In the genomic region with DNA sequence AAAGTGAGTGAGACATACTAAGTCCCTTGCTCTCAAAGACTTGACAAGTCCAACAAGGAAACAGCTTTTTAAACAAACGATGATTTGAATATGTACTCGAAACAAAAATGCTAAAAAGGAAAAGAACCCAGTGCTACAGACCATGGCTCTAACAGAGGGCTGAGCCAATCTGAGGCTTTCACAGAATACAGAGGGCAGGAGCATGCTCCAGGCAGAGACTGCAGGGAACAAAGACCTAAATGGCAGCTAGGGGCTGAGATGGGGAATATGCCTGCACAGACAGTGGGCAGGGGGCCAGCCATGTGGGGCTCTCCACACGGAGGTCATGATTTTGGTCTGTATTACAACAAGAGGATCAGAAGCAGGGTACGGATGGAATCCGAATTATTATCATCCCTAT, we compare ENCODE assay signal across 20 cellular contexts. TPM values are rescaled to one million over a fixed set of nuclear protein-coding genes. Genes with fewer than 3 reads are reported as not detected.
DNase-seq lines count a peak whose midpoint lies in the region; ATAC-seq and TF ChIP-seq lines count a peak whose summit lies in the region.
"Had no signal": no experiment of that assay in that cellular context is flagged by ENCODE, and none has a peak within 500 bp of the region (broad histone marks: within the 10 kb centered on the region; RNA-seq: fewer than 3 reads in every experiment).

No MANE protein-coding gene starts in this region.

- no peak for TF ChIP-seq EP300 in stomach (IDR thresholded peaks at IDR 0.05)

- H3K27ac ChIP-seq in endodermal cell (ENCODE audit: low read depth, low read length) (peak overlapping the region; percentile 66), neuronal stem cell (replicated peaks; ENCODE audit: low read length) (no peak overlapping the region), stomach (no peak overlapping the region)
- H3K27ac ChIP-seq: A549, C4-2B had no signal

- no peak for TF ChIP-seq POLR2A in stomach (IDR thresholded peaks at IDR 0.05)

- no peak overlapping the region for H2BK120ac ChIP-seq in neuronal stem cell (ENCODE audit: low read depth, low read length)

- H3K27ac Mint-ChIP-seq in WTC11 (no peak overlapping the region; the same call in 1 of the 2 replicates), endodermal cell (no peak overlapping the region)
- H3K27ac Mint-ChIP-seq: CD4-positive, alpha-beta T cell; IgD-negative memory B cell had no signal

- TF ChIP-seq CTCF in WTC11 (IDR thresholded peaks at IDR 0.05) (no peak), endodermal cell (conservative IDR thresholded peaks at IDR 0.05) (no peak), stomach (IDR thresholded peaks at IDR 0.05) (no peak)

- no peak overlapping the region for H3K18ac ChIP-seq in neuronal stem cell (ENCODE audit: low read length)

- ATAC-seq in WTC11: peak; percentile 77
- ATAC-seq: A549, HepG2 had no signal

- no peaks in the 10 kb centered on the region for H3K9me3 Mint-ChIP-seq in WTC11
- no peaks in the 10 kb centered on the region for H3K9me3 Mint-ChIP-seq in endodermal cell
- H3K9me3 Mint-ChIP-seq: H9 had no signal

- H4K91ac ChIP-seq in neuronal stem cell (ENCODE audit: low read depth, low read length, poor library complexity): no peak overlapping the region

- WGBS in endodermal cell (ENCODE audit: insufficient coverage in 1 of 2, insufficient read length in 1 of 2), 2 experiments: 93 to 94% methylated on average over 5 of the region's 5 CpGs
- no CpG with 5 or more reads among the region's 5 CpGs for WGBS in neuronal stem cell (ENCODE audit: extremely low coverage in 2 of 2, insufficient read length in 2 of 2, insufficient replicate concordance in 1 of 2), 2 donors
- 62 to 78% (median 74%) methylated on average over 5 of the region's 5 CpGs for WGBS in stomach, 5 donors

- H3K4me1 ChIP-seq in endodermal cell (ENCODE audit: control insufficient read depth, insufficient read depth, low read length): no peaks in the 10 kb centered on the region
- peaks cover 4 to 12% of the 10 kb centered on the region in 2 donors for H3K4me1 ChIP-seq in neuronal stem cell (ENCODE audit: control insufficient read depth in 2 of 2, insufficient read depth in 1 of 2, low read depth in 1 of 2, low read length in 2 of 2)
- no peaks in the 10 kb centered on the region for H3K4me1 ChIP-seq in stomach
- H3K4me1 ChIP-seq: A549, Caco-2 had no signal

- H3K4me3 Mint-ChIP-seq in WTC11 (no peak overlapping the region), endodermal cell (no peak overlapping the region)
- H3K4me3 Mint-ChIP-seq: CD4-positive, alpha-beta T cell; H9; IgD-negative memory B cell had no signal

- H3K9ac ChIP-seq in endodermal cell (ENCODE audit: extremely low read depth, low read length, poor library complexity, severe bottlenecking) (no peak overlapping the region), neuronal stem cell (ENCODE audit: low read depth, low read length, poor library complexity) (no peak overlapping the region)

- H3K23ac ChIP-seq in neuronal stem cell (ENCODE audit: low read depth, low read length, poor library complexity): no peak overlapping the region

- H3K36me3 ChIP-seq in endodermal cell (ENCODE audit: control insufficient read depth, insufficient read depth, low read length) (peaks cover 76% of the 10 kb centered on the region), neuronal stem cell (replicated peaks in 1 of 2; ENCODE audit: control insufficient read depth in 2 of 2, insufficient read depth in 2 of 2, low read length in 2 of 2) (peaks cover 7 to 50% of the 10 kb centered on the region in 2 donors), stomach (peaks cover 0 to 4% (median 0%) of the 10 kb centered on the region in 4 donors)

- CTCF ChIA-PET in WTC11 (lab: Charles Lee): no interaction called here

- no peaks in the 10 kb centered on the region for H3K79me1 ChIP-seq in neuronal stem cell (ENCODE audit: low read depth, low read length)

- no peak overlapping the region for H3K4ac ChIP-seq in neuronal stem cell (ENCODE audit: low read length)

- H3K27me3 Mint-ChIP-seq in WTC11 (ENCODE audit: low read depth) (no peaks in the 10 kb centered on the region), endodermal cell (ENCODE audit: insufficient read depth) (no peaks in the 10 kb centered on the region)
- H3K27me3 Mint-ChIP-seq: CD4-positive, alpha-beta T cell; IgD-negative memory B cell had no signal

- no peak overlapping the region for H4K8ac ChIP-seq in neuronal stem cell (ENCODE audit: low read depth, low read length)

- H3K4me1 Mint-ChIP-seq in WTC11 (peaks cover 19% of the 10 kb centered on the region), endodermal cell (no peaks in the 10 kb centered on the region)
- H3K4me1 Mint-ChIP-seq: IgD-negative memory B cell had no signal

- POLR2A ChIA-PET in WTC11 (lab: Charles Lee): no interaction called here

- H2BK15ac ChIP-seq in neuronal stem cell (ENCODE audit: low read length): no peak overlapping the region

- H2BK5ac ChIP-seq in neuronal stem cell (ENCODE audit: low read length): no peak overlapping the region

- H3K9me3 ChIP-seq in endodermal cell (ENCODE audit: control insufficient read depth, low read length) (no peaks in the 10 kb centered on the region), neuronal stem cell (replicated peaks in 1 of 2; ENCODE audit: control insufficient read depth in 2 of 2, insufficient read depth in 1 of 2, low read depth in 1 of 2, low read length in 2 of 2) (peaks cover 2 to 7% of the 10 kb centered on the region in 2 donors), stomach (no peaks in the 10 kb centered on the region)
- H3K9me3 ChIP-seq: A549, Caco-2 had no signal

- DNase-seq in WTC11 (ENCODE audit: low spot score) (no peak), endodermal cell (no peak), neuronal stem cell (ENCODE audit: low spot score) (no peak), MV-4-11 (lab: John Stamatoyannopoulos, UW) (no peak), stomach (no peak)
- no peak for DNase-seq in activated T-cell treated with anti-CD3 and anti-CD28 coated beads, Interleukin-2, amount 50 U/mL, for 1 hour
- DNase-seq: AML-193; Caco-2; CD4-positive, alpha-beta T cell; DMS153; DMS79; GDM1; GOT3; H9 had no signal

- no peak overlapping the region for H3K4me2 ChIP-seq in neuronal stem cell (ENCODE audit: insufficient read depth, low read length, poor library complexity, severe bottlenecking)
- H3K4me2 ChIP-seq: A549 had no signal

- H3K27me3 ChIP-seq in endodermal cell (ENCODE audit: control insufficient read depth, insufficient read depth, low read length, poor library complexity, severe bottlenecking): no peaks in the 10 kb centered on the region
- no peaks in the 10 kb centered on the region for H3K27me3 ChIP-seq in neuronal stem cell (ENCODE audit: control insufficient read depth in 3 of 3, insufficient read depth in 3 of 3, low read depth in 1 of 3, low read length in 3 of 3)
- H3K27me3 ChIP-seq in stomach: no peaks in the 10 kb centered on the region

- intact Hi-C loops in stomach (cut with DNase I; ENCODE audit: low total_unique reads): no loop called here

- H3K4me3 ChIP-seq in endodermal cell (ENCODE audit: low read length) (no peak overlapping the region), neuronal stem cell (ENCODE audit: low read length in 2 of 2) (no peak overlapping the region), stomach (no peak overlapping the region)
- H3K4me3 ChIP-seq: A549 had no signal

- no peak overlapping the region for H3K14ac ChIP-seq in neuronal stem cell (ENCODE audit: low read length)

- H3K36me3 Mint-ChIP-seq in WTC11 (no peaks in the 10 kb centered on the region), endodermal cell (ENCODE audit: low read depth) (peaks cover 21% of the 10 kb centered on the region)

- no peak overlapping the region for H2AK5ac ChIP-seq in neuronal stem cell (ENCODE audit: low read depth, low read length)

- no peak overlapping the region for H2BK12ac ChIP-seq in neuronal stem cell (ENCODE audit: low read length)

- peak overlapping the region; percentile 71 for H2AFZ ChIP-seq in neuronal stem cell (ENCODE audit: low read length)

TF ChIP-seq in WTC11, 78 proteins besides CTCF, POLR2A, EP300 and RAD21 (continues in another document):
- no peak for TF ChIP-seq HMGA2 (CRISPR knock-in tag; IDR thresholded peaks at IDR 0.05)
- TF ChIP-seq, protein P1, sequence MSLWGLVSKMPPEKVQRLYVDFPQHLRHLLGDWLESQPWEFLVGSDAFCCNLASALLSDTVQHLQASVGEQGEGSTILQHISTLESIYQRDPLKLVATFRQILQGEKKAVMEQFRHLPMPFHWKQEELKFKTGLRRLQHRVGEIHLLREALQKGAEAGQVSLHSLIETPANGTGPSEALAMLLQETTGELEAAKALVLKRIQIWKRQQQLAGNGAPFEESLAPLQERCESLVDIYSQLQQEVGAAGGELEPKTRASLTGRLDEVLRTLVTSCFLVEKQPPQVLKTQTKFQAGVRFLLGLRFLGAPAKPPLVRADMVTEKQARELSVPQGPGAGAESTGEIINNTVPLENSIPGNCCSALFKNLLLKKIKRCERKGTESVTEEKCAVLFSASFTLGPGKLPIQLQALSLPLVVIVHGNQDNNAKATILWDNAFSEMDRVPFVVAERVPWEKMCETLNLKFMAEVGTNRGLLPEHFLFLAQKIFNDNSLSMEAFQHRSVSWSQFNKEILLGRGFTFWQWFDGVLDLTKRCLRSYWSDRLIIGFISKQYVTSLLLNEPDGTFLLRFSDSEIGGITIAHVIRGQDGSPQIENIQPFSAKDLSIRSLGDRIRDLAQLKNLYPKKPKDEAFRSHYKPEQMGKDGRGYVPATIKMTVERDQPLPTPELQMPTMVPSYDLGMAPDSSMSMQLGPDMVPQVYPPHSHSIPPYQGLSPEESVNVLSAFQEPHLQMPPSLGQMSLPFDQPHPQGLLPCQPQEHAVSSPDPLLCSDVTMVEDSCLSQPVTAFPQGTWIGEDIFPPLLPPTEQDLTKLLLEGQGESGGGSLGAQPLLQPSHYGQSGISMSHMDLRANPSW (CRISPR knock-in tag; conservative IDR thresholded peaks at IDR 0.05; ENCODE audit: low read depth): no peak
- no peak for TF ChIP-seq ZNF138 (CRISPR knock-in tag; conservative IDR thresholded peaks at IDR 0.05)
- no peak for TF ChIP-seq TP53 (CRISPR knock-in tag; IDR thresholded peaks at IDR 0.05)
- TF ChIP-seq FOXK1 (CRISPR knock-in tag; IDR thresholded peaks at IDR 0.05): no peak
- no peak for TF ChIP-seq ZNF219 (CRISPR knock-in tag; IDR thresholded peaks at IDR 0.05; ENCODE audit: borderline replicate concordance)
- TF ChIP-seq, protein P2, sequence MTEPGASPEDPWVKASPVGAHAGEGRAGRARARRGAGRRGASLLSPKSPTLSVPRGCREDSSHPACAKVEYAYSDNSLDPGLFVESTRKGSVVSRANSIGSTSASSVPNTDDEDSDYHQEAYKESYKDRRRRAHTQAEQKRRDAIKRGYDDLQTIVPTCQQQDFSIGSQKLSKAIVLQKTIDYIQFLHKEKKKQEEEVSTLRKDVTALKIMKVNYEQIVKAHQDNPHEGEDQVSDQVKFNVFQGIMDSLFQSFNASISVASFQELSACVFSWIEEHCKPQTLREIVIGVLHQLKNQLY (CRISPR knock-in tag; IDR thresholded peaks at IDR 0.05): no peak

RNA-seq across cellular contexts. Expression of a gene that starts 31.1 kb away (rescaled TPM):
- 0.22 to 0.69 TPM (median 0.25 TPM) in 3 replicates for total RNA-seq in WTC11 (2021)
- total RNA-seq in endodermal cell: 1 to 10 TPM in 1 of 2 donors, under 1 TPM in 1; 0.58 to 1.1 TPM
- polyA plus RNA-seq in endodermal cell (2013, experiment 1 of 2): 14.0 TPM
- 16.7 TPM for polyA plus RNA-seq in endodermal cell (2013, experiment 2 of 2)
- polyA plus RNA-seq in neuronal stem cell (2013, experiment 1 of 2): 17.6 TPM
- polyA plus RNA-seq in neuronal stem cell (2013, experiment 2 of 2): 15.7 TPM
- total RNA-seq in stomach: 1 to 10 TPM in 1 of 5 donors, not detected in 4; 1.3 TPM
- polyA plus RNA-seq in stomach: under 1 TPM in 1 of 3 donors, not detected in 2; 0.31 TPM
- total RNA-seq: Caco-2; CD4-positive, alpha-beta T cell; Daoy; H9; HepG2 had no signal
- polyA plus RNA-seq: BJ, HepG2, IgD-negative memory B cell had no signal
